Comparison of ENCODE assay signal across 28 cellular contexts in the genomic region with DNA sequence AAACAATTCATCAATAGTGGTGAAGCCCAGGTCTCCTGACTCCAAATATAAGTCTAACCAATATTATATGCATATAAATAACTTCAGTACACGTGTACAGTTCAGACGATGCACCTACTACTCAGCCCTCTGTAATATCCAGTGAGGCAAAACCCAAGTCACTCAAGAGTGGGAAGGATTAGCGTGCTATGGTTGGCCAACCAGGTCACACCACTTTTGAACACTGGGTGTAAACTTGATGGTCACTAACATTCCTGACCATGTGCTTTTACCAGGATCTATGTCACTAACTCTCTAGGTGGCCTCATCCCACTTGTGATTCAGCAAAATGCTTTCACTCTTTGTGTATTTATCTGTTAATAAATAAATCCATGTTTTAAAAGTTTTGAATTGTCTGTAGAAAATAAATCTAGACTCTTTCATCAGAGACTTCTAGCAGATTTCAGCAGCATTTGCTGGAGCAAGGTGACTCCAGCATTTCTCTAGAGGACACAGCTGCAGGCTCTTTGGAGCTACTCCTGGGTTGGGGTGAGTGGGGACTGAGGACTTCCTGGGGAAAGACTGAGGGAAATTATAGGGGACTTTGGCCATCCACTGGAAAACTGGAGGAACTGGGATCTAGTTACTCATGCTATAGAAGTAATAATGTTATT.
"Had no signal": no experiment of that assay in that cellular context is flagged by ENCODE, and none has a peak within 500 bp of the region (broad histone marks: within the 10 kb centered on the region; RNA-seq: fewer than 3 reads in every experiment).

No MANE protein-coding gene starts in this region.

- H3K4me3 ChIP-seq: esophagus squamous epithelium, pancreas, prostate gland, right atrium auricular region, stomach, upper lobe of right lung had no signal

- H3K27me3 ChIP-seq: esophagus squamous epithelium, pancreas, right atrium auricular region, stomach, tibial artery, upper lobe of right lung had no signal

- H3K9me3 ChIP-seq: esophagus squamous epithelium, pancreas, prostate gland, right atrium auricular region, stomach, tibial artery, upper lobe of right lung had no signal

- DNase-seq: activated CD4-positive, alpha-beta memory T cell treated with anti-CD3 and anti-CD28 coated beads for 36 hours; activated CD4-positive, alpha-beta T cell treated with anti-CD3 and anti-CD28 coated beads, Interleukin-2, amount 10 ng/mL, durations not matched to agents 24 days and 14 days; activated CD4-positive, CD25-positive, alpha-beta regulatory T cell treated with anti-CD3 and anti-CD28 coated beads, Interleukin-2, amount 50 U/mL, for 72 hours; activated CD8-positive, alpha-beta memory T cell treated with anti-CD3 and anti-CD28 coated beads, Interleukin-2, amount 50 U/mL, for 4 hours; activated gamma-delta T cell treated with Interleukin-2 at 50 U/mL for 16 hours; activated naive CD4-positive, alpha-beta T cell treated with anti-CD3 and anti-CD28 coated beads, Interleukin-2, amount 50 U/mL, for 16 hours; activated T-cell treated with anti-CD3 and anti-CD28 coated beads, Interleukin-2, amount 50 U/mL, for 1 hour; amygdala; central memory CD4-positive, alpha-beta T cell; endodermal cell; esophagus squamous epithelium; head of caudate nucleus; hippocampal formation; immature natural killer cell; kidney; midbrain; naive thymus-derived CD4-positive, alpha-beta T cell; pancreas; stimulated activated CD4-positive, alpha-beta T cell treated with anti-CD3 and anti-CD28 coated beads, Interleukin-15, amount 100 ng/mL, for 24 hours; stimulated activated CD4-positive, alpha-beta T cell treated with anti-CD3 and anti-CD28 coated beads, Interleukin-2, amount 100 ng/mL, for 24 hours; stimulated activated naive B cell treated with anti-CD40 and anti-IgM and Interleukin-4, amounts not matched to agents 10 μg/mL and 1 μg/mL and 100 μg/mL, for 72 hours; stomach; tibial artery; upper lobe of right lung; WERI-Rb-1 had no signal

- H3K36me3 ChIP-seq: esophagus squamous epithelium, pancreas, prostate gland, right atrium auricular region, stomach, tibial artery, upper lobe of right lung, WERI-Rb-1 had no signal

- ATAC-seq: activated T-helper 17 cell treated with anti-CD3 and anti-CD28 coated beads, Interleukin-2, amount 50 U/mL, for 72 hours; naive thymus-derived CD4-positive, alpha-beta T cell; pancreas; stimulated activated naive B cell treated with anti-CD40 and anti-IgM and Interleukin-4, amounts not matched to agents 10 μg/mL and 1 μg/mL and 100 μg/mL, for 72 hours; upper lobe of right lung had no signal

- H3K27ac ChIP-seq: esophagus squamous epithelium, pancreas, prostate gland, right atrium auricular region, stomach, tibial artery, upper lobe of right lung, WERI-Rb-1 had no signal

- H3K4me1 ChIP-seq: esophagus squamous epithelium, prostate gland, upper lobe of right lung had no signal
